ENCODE assay signal across 12 cellular contexts in the genomic region with DNA sequence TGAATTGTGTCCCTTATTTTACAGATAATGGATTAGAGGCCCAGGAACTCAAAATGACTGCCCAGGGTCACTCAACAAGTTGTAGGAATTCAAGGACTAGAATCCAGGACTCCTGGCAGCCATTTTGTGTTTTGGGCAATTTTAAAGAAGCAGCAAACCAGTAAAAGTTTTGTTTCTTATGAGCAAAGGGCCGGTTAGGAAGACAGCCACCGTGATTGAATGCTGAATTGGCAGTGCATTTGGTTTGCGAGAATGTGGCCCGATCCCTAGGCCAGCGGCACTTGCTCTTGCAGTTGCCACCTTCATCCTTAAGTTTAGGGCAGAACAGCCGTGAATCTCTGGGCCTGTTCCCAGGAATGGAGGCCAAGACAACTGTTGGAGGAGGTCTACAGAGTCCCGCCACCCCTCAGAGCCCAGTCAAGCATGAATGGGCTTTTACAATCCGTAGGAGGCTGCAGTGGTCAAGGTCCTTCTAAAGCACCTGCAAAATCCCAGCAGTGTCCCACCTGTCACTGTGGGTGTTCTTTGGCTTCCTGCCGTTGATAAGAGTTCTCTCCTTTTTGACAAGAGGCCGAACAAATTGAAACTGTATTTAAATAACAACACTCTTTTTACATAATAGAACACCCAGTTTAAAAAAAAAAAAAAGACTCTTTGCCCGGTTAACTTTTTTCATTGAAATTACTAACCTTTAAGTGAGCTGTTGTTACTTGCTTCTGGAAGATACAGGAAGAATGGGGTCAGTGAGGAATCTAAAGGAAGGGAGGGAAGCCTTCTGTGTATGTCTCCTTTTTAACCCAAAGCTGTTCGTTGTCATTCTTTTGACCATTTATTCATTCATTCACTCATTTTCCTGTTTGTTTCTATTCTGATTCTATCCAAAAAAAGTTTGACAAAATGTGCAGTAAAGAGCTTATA.
DNase-seq lines count a peak whose midpoint lies in the region; ATAC-seq and TF ChIP-seq lines count a peak whose summit lies in the region.
"Had no signal": no experiment of that assay in that cellular context is flagged by ENCODE, and none has a peak within 500 bp of the region (broad histone marks: within the 10 kb centered on the region; RNA-seq: fewer than 3 reads in every experiment).

No MANE protein-coding gene starts in this region.

- no peak for TF ChIP-seq POLR2A in esophagus squamous epithelium (IDR thresholded peaks at IDR 0.05)

- peak overlapping the region in 2 of 3 experiments; percentile 1 to 19 for H3K4me3 Mint-ChIP-seq in nephron

- DNase-seq in heart right ventricle (no peak), Right ventricle myocardium inferior (ENCODE audit: missing footprints) (no peak), esophagus squamous epithelium (lab: John Stamatoyannopoulos, UW) (no peak)
- DNase-seq in activated CD8-positive, alpha-beta memory T cell treated with anti-CD3 and anti-CD28 coated beads, Interleukin-2, amount 50 U/mL, for 4 hours = no peak
- DNase-seq in activated naive CD4-positive, alpha-beta T cell treated with anti-CD3 and anti-CD28 coated beads, Interleukin-2, amount 50 U/mL, for 16 hours = no peak
- DNase-seq: activated CD8-positive, alpha-beta memory T cell treated with anti-CD3 and anti-CD28 coated beads for 24 hours; foreskin keratinocyte; KG1 had no signal

- no peaks in the 10 kb centered on the region for H3K36me3 Mint-ChIP-seq in nephron (ENCODE audit: low read depth)

- H3K27me3 ChIP-seq in heart right ventricle = no peaks in the 10 kb centered on the region
- H3K27me3 ChIP-seq in esophagus squamous epithelium = no peaks in the 10 kb centered on the region
- H3K27me3 ChIP-seq: foreskin keratinocyte had no signal

- TF ChIP-seq CTCF in heart right ventricle (IDR thresholded peaks at IDR 0.05) (no peak), esophagus squamous epithelium (IDR thresholded peaks at IDR 0.05) (no peak), nephron (IDR thresholded peaks at IDR 0.05; ENCODE audit: unreplicated experiment in 3 of 3) (no peak)

- whole genome bisulfite sequencing in heart right ventricle, 2 donors = 71% methylated on average over 12 of the region's 12 CpGs
- 83 to 84% methylated on average over 11 to 12 of the region's 12 CpGs for WGBS in esophagus squamous epithelium, 2 donors

- H3K4me3 ChIP-seq in heart right ventricle = peak overlapping the region in 4 of 10 donors; percentile 2 to 19 (median 11)
- H3K4me3 ChIP-seq in esophagus squamous epithelium = peak overlapping the region in 1 of 4 donors; percentile 22

- H3K27me3 Mint-ChIP-seq in nephron (ENCODE audit: low read depth) = no peaks in the 10 kb centered on the region

- ATAC-seq in heart right ventricle (peak in 1 of 8 donors; percentile 24), Right ventricle myocardium inferior (no peak), GM18519 (IDR thresholded peaks at IDR 0.05; ENCODE audit: low FRiP score, unreplicated experiment) (no peak), GM18858 (IDR thresholded peaks at IDR 0.05; ENCODE audit: unreplicated experiment) (no peak)
- ATAC-seq: foreskin keratinocyte had no signal

- peaks cover 0 to 10% (median 0%) of the 10 kb centered on the region in 9 donors for H3K36me3 ChIP-seq in heart right ventricle
- no peaks in the 10 kb centered on the region for H3K36me3 ChIP-seq in esophagus squamous epithelium

- peaks cover 68% of the 10 kb centered on the region for H3K4me1 Mint-ChIP-seq in nephron

- H3K27ac ChIP-seq in heart right ventricle (peak overlapping the region; percentile 25 to 85 (median 68)), esophagus squamous epithelium (peak overlapping the region in 3 of 4 donors; percentile 61 to 68 (median 63))
- H3K27ac ChIP-seq: foreskin keratinocyte, parathyroid adenoma had no signal

- H3K4me1 ChIP-seq in heart right ventricle (peaks cover 21 to 91% (median 63%) of the 10 kb centered on the region in 9 donors), esophagus squamous epithelium (peaks cover 0 to 47% (median 22%) of the 10 kb centered on the region in 3 donors)
- H3K4me1 ChIP-seq: foreskin keratinocyte had no signal

- intact Hi-C loops in heart right ventricle (cut with DNase I) = loop anchor here in 4 of 10 donors (5.0 to 10.0 kb wide), 4 partner anchors 44 to 96 kb away; a partner anchor contains a TSS
- intact Hi-C loops in Right ventricle myocardium inferior (cut with DNase I) = no loop called here
- intact Hi-C loops in esophagus squamous epithelium (cut with DNase I) = no loop called here

- peak overlapping the region; percentile 93 to 97 (median 96) for H3K27ac Mint-ChIP-seq in nephron

- H3K9me3 ChIP-seq in heart right ventricle = no peaks in the 10 kb centered on the region
- no peaks in the 10 kb centered on the region for H3K9me3 ChIP-seq in esophagus squamous epithelium

- H3K9me3 Mint-ChIP-seq in nephron = no peaks in the 10 kb centered on the region
